23 cellular contexts compared by ENCODE assay signal in genomic region chr11:426851-427250, GRCh38. TPM values are rescaled to one million over a fixed set of nuclear protein-coding genes. Genes with fewer than 3 reads are reported as not detected.
"Had no signal": no experiment of that assay in that cellular context is flagged by ENCODE, and none has a peak within 500 bp of the region (broad histone marks: within the 10 kb centered on the region; RNA-seq: fewer than 3 reads in every experiment).

No MANE protein-coding gene starts in this region.

- H3K27ac Mint-ChIP-seq: activated B cell treated with CpG ODN at 0.5 μM for 24 hours; activated CD4-positive, alpha-beta memory T cell treated with anti-CD3 and anti-CD28 coated beads, Interleukin-2, amount 10 ng/mL, durations not matched to agents 7 days and 5 days; activated CD4-positive, alpha-beta T cell treated with anti-CD3 and anti-CD28 coated beads, Interleukin-2, amount 10 ng/mL, durations not matched to agents 7 days and 5 days; activated naive CD4-positive, alpha-beta T cell treated with anti-CD3 and anti-CD28 coated beads, Interleukin-2, amount 50 U/mL, for 72 hours; T-cell had no signal

- H3K9me3 Mint-ChIP-seq: activated CD4-positive, alpha-beta memory T cell treated with anti-CD3 and anti-CD28 coated beads, Interleukin-2, amount 10 ng/mL, durations not matched to agents 7 days and 5 days; activated CD4-positive, alpha-beta T cell treated with anti-CD3 and anti-CD28 coated beads, Interleukin-2, amount 10 ng/mL, durations not matched to agents 7 days and 5 days; activated naive CD4-positive, alpha-beta T cell treated with anti-CD3 and anti-CD28 coated beads, Interleukin-2, amount 50 U/mL, for 72 hours; T-cell had no signal

- ATAC-seq: activated naive CD4-positive, alpha-beta T cell treated with anti-CD3 and anti-CD28 coated beads, Interleukin-2, amount 50 U/mL, for 72 hours; T-cell had no signal

- FAIRE-seq: TTC549 had no signal

- H3K27ac ChIP-seq: brain microvascular endothelial cell, cardiac muscle cell, Peyer's patch, SK-N-MC had no signal

- DNase-seq: activated B cell treated with CpG ODN at 0.5 μM for 24 hours; activated CD4-positive, alpha-beta memory T cell treated with anti-CD3 and anti-CD28 coated beads, Interleukin-2, amount 10 ng/mL, durations not matched to agents 7 days and 5 days; activated CD4-positive, alpha-beta T cell treated with anti-CD3 and anti-CD28 coated beads for 1 hour; activated CD4-positive, alpha-beta T cell treated with anti-CD3 and anti-CD28 coated beads, Interleukin-2, amount 10 ng/mL, durations not matched to agents 7 days and 5 days; activated T-cell treated with anti-CD3 and anti-CD28 coated beads for 4 hours; brain microvascular endothelial cell; IMR-90; KBM-7; NCI-H1048; NCI-H146; NCI-H187 treated with DMSO at 0.1 percent for 48 hours; NCI-H2081 treated with DMSO at 0.1 percent for 48 hours; NCI-H446; NCI-H524; Peyer's patch; T-cell; T-helper 2 cell; T1000 had no signal

- H3K4me1 Mint-ChIP-seq: activated B cell treated with CpG ODN at 0.5 μM for 24 hours; activated CD4-positive, alpha-beta memory T cell treated with anti-CD3 and anti-CD28 coated beads, Interleukin-2, amount 10 ng/mL, durations not matched to agents 7 days and 5 days; activated CD4-positive, alpha-beta T cell treated with anti-CD3 and anti-CD28 coated beads, Interleukin-2, amount 10 ng/mL, durations not matched to agents 7 days and 5 days; T-cell had no signal

- H3K9me3 ChIP-seq: Peyer's patch had no signal

- H3K36me3 ChIP-seq: brain microvascular endothelial cell, cardiac muscle cell had no signal

- H3K4me3 ChIP-seq: cardiac muscle cell, Peyer's patch, SK-N-MC had no signal

- H3K27me3 Mint-ChIP-seq: activated B cell treated with CpG ODN at 0.5 μM for 24 hours; activated CD4-positive, alpha-beta memory T cell treated with anti-CD3 and anti-CD28 coated beads, Interleukin-2, amount 10 ng/mL, durations not matched to agents 7 days and 5 days; activated CD4-positive, alpha-beta T cell treated with anti-CD3 and anti-CD28 coated beads, Interleukin-2, amount 10 ng/mL, durations not matched to agents 7 days and 5 days; T-cell had no signal

- H3K4me3 Mint-ChIP-seq: activated B cell treated with CpG ODN at 0.5 μM for 24 hours; activated CD4-positive, alpha-beta memory T cell treated with anti-CD3 and anti-CD28 coated beads, Interleukin-2, amount 10 ng/mL, durations not matched to agents 7 days and 5 days; activated CD4-positive, alpha-beta T cell treated with anti-CD3 and anti-CD28 coated beads, Interleukin-2, amount 10 ng/mL, durations not matched to agents 7 days and 5 days; T-cell had no signal

- H3K4me1 ChIP-seq: Peyer's patch had no signal

- H3K27me3 ChIP-seq: cardiac muscle cell, Peyer's patch had no signal

RNA-seq across cellular contexts. Expression of gene ANO9, which starts 15.0 kb away (rescaled TPM):
- total RNA-seq: IMR-90, LHCN-M2 had no signal
- polyA plus RNA-seq: IMR-90 had no signal

RNA-seq across cellular contexts. Expression of gene PKP3, which starts 32.8 kb away (rescaled TPM):
- total RNA-seq: activated CD4-positive, alpha-beta memory T cell treated with anti-CD3 and anti-CD28 coated beads, Interleukin-2, amount 10 ng/mL, durations not matched to agents 7 days and 5 days; activated CD4-positive, alpha-beta T cell treated with anti-CD3 and anti-CD28 coated beads, Interleukin-2, amount 10 ng/mL, durations not matched to agents 7 days and 5 days had no signal

RNA-seq across cellular contexts. Expression of gene B4GALNT4, which starts 57.6 kb away (rescaled TPM):
- total RNA-seq: activated B cell treated with CpG ODN at 0.5 μM for 24 hours had no signal
